Comparison of ENCODE assay signal across 10 cellular contexts in genomic region chr9:136266641-136267040, GRCh38. TPM values are rescaled to one million over a fixed set of nuclear protein-coding genes. Genes with fewer than 3 reads are reported as not detected.
DNase-seq lines count a peak whose midpoint lies in the region; ATAC-seq and TF ChIP-seq lines count a peak whose summit lies in the region.
"Not testable (repeated sequence)": the region's sequence is repeated elsewhere in the genome, so short reads cannot be mapped to it uniquely, and the experiment has no call there.
"Had no signal": no experiment of that assay in that cellular context is flagged by ENCODE, and none has a peak within 500 bp of the region (broad histone marks: within the 10 kb centered on the region; RNA-seq: fewer than 3 reads in every experiment).

No MANE protein-coding gene starts in this region.

- peak overlapping the region; percentile 82 for H2AK9ac ChIP-seq in IMR-90 (replicated peaks; ENCODE audit: low read depth, low read length, poor library complexity)

- not testable (repeated sequence) for H3K9me1 ChIP-seq in IMR-90 (ENCODE audit: insufficient read depth, low read length)

- H3F3A ChIP-seq in SU-DHL-6 (ENCODE audit: insufficient read depth): not testable (repeated sequence)
- H3F3A ChIP-seq in neural progenitor cell (ENCODE audit: low read depth): peaks cover 21% of the 10 kb centered on the region

- not testable (repeated sequence) for H3K18ac ChIP-seq in IMR-90 (ENCODE audit: low read depth, low read length)

- 0 out of 2 replicates have a peak overlapping the region, but pooled peaks have one; percentile 45 for H4K5ac ChIP-seq in IMR-90 (ENCODE audit: low read depth, low read length)

- H3K4ac ChIP-seq in IMR-90 (ENCODE audit: low read depth, low read length): not testable (repeated sequence)

- 0 out of 2 replicates have a peak overlapping the region, but pooled peaks have one; percentile 4 for H3K14ac ChIP-seq in IMR-90 (replicated peaks; ENCODE audit: low read depth, low read length)

- H4K8ac ChIP-seq in IMR-90 (ENCODE audit: low read depth in 2 of 2, low read length in 2 of 2): peak overlapping the region in 1 of 2 experiments; percentile 69; a peak in 3 of 4 replicates

- not testable (repeated sequence) for H4K91ac ChIP-seq in IMR-90 (ENCODE audit: insufficient read depth, low read depth, low read length)

- peak overlapping the region; percentile 82 for H3K4me3 ChIP-seq in CD4-positive, CD25-positive, alpha-beta regulatory T cell (ENCODE audit: low read depth, low read length)
- not testable (repeated sequence) for H3K4me3 ChIP-seq in IMR-90 (ENCODE audit: insufficient read depth, low read depth, low read length); SU-DHL-6 (ENCODE audit: insufficient read depth, low read length, poor library complexity, severe bottlenecking); neural progenitor cell
- H3K4me3 ChIP-seq in iPS-20b (ENCODE audit: low read length): peak overlapping the region; percentile 45; the same call in 1 of the 2 replicates

- H3K4me2 ChIP-seq in IMR-90 (ENCODE audit: low read depth, low read length): not testable (repeated sequence)
- H3K4me2 ChIP-seq in SU-DHL-6 (ENCODE audit: low read depth, low read length, poor library complexity, severe bottlenecking) (peak overlapping the region; percentile 62), neural progenitor cell (peak overlapping the region; percentile 76)

- H3K9me2 ChIP-seq in SU-DHL-6 (replicated peaks; ENCODE audit: insufficient read depth, low read length): not testable (repeated sequence)

- H3K27ac Mint-ChIP-seq in CD4-positive, CD25-positive, alpha-beta regulatory T cell: peak overlapping the region; percentile 66 to 89 (median 85)
- peak overlapping the region; percentile 82 for H3K27ac Mint-ChIP-seq in activated T-helper 1 cell treated with anti-CD3 and anti-CD28 coated beads, Interleukin-12 subunit alpha, Interleukin-12 subunit beta, Interleukin-2, Interleukin-4 antibody, amounts not matched to agents 30 ng/mL and 10 ng/mL and 1 ng/mL, durations not matched to agents 14 hours and 24 hours and 36 hours
- not testable (repeated sequence) for H3K27ac Mint-ChIP-seq in chondrocyte (ENCODE audit: unreplicated experiment); neural progenitor cell; type B pancreatic cell

- H3K4me1 ChIP-seq in CD4-positive, CD25-positive, alpha-beta regulatory T cell (ENCODE audit: control insufficient read depth, insufficient read depth, low read length, poor library complexity, severe bottlenecking): peaks cover 11% of the 10 kb centered on the region
- H3K4me1 ChIP-seq in IMR-90 (ENCODE audit: control insufficient read depth, insufficient read depth, low read length); iPS-20b (ENCODE audit: insufficient read depth, low read length): not testable (repeated sequence)
- H3K4me1 ChIP-seq in neural progenitor cell: peaks cover 23% of the 10 kb centered on the region

- not testable (repeated sequence) for TF ChIP-seq POLR2A in IMR-90 (IDR thresholded peaks at IDR 0.05; ENCODE audit: low read depth, low read length)

- H2AFZ ChIP-seq in IMR-90 (replicated peaks; ENCODE audit: low read length, poor library complexity) (peak overlapping the region; percentile 58), SU-DHL-6 (ENCODE audit: low read depth, low read length, severe bottlenecking) (peak overlapping the region; percentile 83)
- not testable (repeated sequence) for H2AFZ ChIP-seq in neural progenitor cell (replicated peaks)

- not testable (repeated sequence) for DNase-seq in CD4-positive, CD25-positive, alpha-beta regulatory T cell; IMR-90; activated T-helper 1 cell treated with anti-CD3 and anti-CD28 coated beads, Interleukin-12 subunit alpha, Interleukin-12 subunit beta, Interleukin-2, Interleukin-4 antibody, amounts not matched to agents 30 ng/mL and 10 ng/mL and 1 ng/mL, durations not matched to agents 14 hours and 24 hours and 36 hours (ENCODE audit: low spot score); chondrocyte (ENCODE audit: low spot score); neural progenitor cell (ENCODE audit: low spot score); type B pancreatic cell (ENCODE audit: extremely low spot score, unreplicated experiment)

- H3K27ac ChIP-seq in CD4-positive, CD25-positive, alpha-beta regulatory T cell (ENCODE audit: insufficient read depth, low read length, poor library complexity, severe bottlenecking); IMR-90 (ENCODE audit: insufficient read depth, low read length); SU-DHL-6 (ENCODE audit: low read depth, low read length); iPS-20b (ENCODE audit: low read length); neural progenitor cell: not testable (repeated sequence)

- not testable (repeated sequence) for BruUV-seq in IMR-90 (replicated peaks; lab: Mats Ljungman, UMichigan)

- H3K36me3 ChIP-seq in CD4-positive, CD25-positive, alpha-beta regulatory T cell (ENCODE audit: control insufficient read depth, insufficient read depth, low read length); IMR-90 (ENCODE audit: control insufficient read depth, insufficient read depth, low read length); SU-DHL-6 (ENCODE audit: low read length); iPS-20b (ENCODE audit: insufficient read depth, low read depth, low read length); neural progenitor cell: not testable (repeated sequence)

- TF ChIP-seq CTCF in IMR-90 (conservative IDR thresholded peaks at IDR 0.05; ENCODE audit: low read depth, low read length); SU-DHL-6 (IDR thresholded peaks at IDR 0.05; ENCODE audit: insufficient read depth, low read length, poor library complexity, severe bottlenecking); chondrocyte (IDR thresholded peaks at IDR 0.05); neural progenitor cell (IDR thresholded peaks at IDR 0.05); type B pancreatic cell (conservative IDR thresholded peaks at IDR 0.05): not testable (repeated sequence)

- WGBS in IMR-90 (ENCODE audit: extremely low coverage in 2 of 2, insufficient read length in 1 of 2), 2 experiments: 97% methylated on average over 12 of the region's 18 CpGs; no CpG with 5 or more reads in 1 of the 2 experiments

- peak overlapping the region; percentile 80 to 87 (median 84) for H3K4me3 Mint-ChIP-seq in CD4-positive, CD25-positive, alpha-beta regulatory T cell
- H3K4me3 Mint-ChIP-seq in activated T-helper 1 cell treated with anti-CD3 and anti-CD28 coated beads, Interleukin-12 subunit alpha, Interleukin-12 subunit beta, Interleukin-2, Interleukin-4 antibody, amounts not matched to agents 30 ng/mL and 10 ng/mL and 1 ng/mL, durations not matched to agents 14 hours and 24 hours and 36 hours: peak overlapping the region; percentile 83
- H3K4me3 Mint-ChIP-seq in chondrocyte (ENCODE audit: unreplicated experiment) (peak overlapping the region; percentile 8), neural progenitor cell (peak overlapping the region; percentile 77), type B pancreatic cell (peak overlapping the region; percentile 77)

- H3K23ac ChIP-seq in IMR-90 (ENCODE audit: low read depth, low read length): not testable (repeated sequence)

- in situ Hi-C loops in IMR-90 (cut with MboI; ENCODE audit: low sequenced_read_pairs): not testable (repeated sequence)

- POLR2A ChIA-PET in IMR-90 (lab: Charles Lee; ENCODE audit: unreplicated experiment): interaction anchor here (1.0 kb wide), 1 partner anchor 17 kb away, joined by 3 read pairs; no protein-coding TSS in a partner anchor

- H2BK5ac ChIP-seq in IMR-90 (ENCODE audit: low read depth, low read length, poor library complexity, severe bottlenecking): not testable (repeated sequence)

- not testable (repeated sequence) for H3K9me3 ChIP-seq in CD4-positive, CD25-positive, alpha-beta regulatory T cell (ENCODE audit: control insufficient read depth in 2 of 2, low read length in 2 of 2); IMR-90 (ENCODE audit: control insufficient read depth, insufficient read depth, low read length); SU-DHL-6 (ENCODE audit: insufficient read depth, low read length); iPS-20b (ENCODE audit: insufficient read depth, low read depth, low read length); neural progenitor cell (ENCODE audit: low read depth)

- H2BK15ac ChIP-seq in IMR-90 (ENCODE audit: low read depth, low read length): not testable (repeated sequence)

- not testable (repeated sequence) for H3K56ac ChIP-seq in IMR-90 (ENCODE audit: extremely low read depth, insufficient read depth, low read length)

- H3K27me3 Mint-ChIP-seq in CD4-positive, CD25-positive, alpha-beta regulatory T cell; activated T-helper 1 cell treated with anti-CD3 and anti-CD28 coated beads, Interleukin-12 subunit alpha, Interleukin-12 subunit beta, Interleukin-2, Interleukin-4 antibody, amounts not matched to agents 30 ng/mL and 10 ng/mL and 1 ng/mL, durations not matched to agents 14 hours and 24 hours and 36 hours (ENCODE audit: insufficient read depth): not testable (repeated sequence)
- H3K27me3 Mint-ChIP-seq in chondrocyte (ENCODE audit: low read depth) (peaks cover 20% of the 10 kb centered on the region), neural progenitor cell (ENCODE audit: insufficient read depth, low read depth) (peaks cover 13% of the 10 kb centered on the region), type B pancreatic cell (peaks cover 12% of the 10 kb centered on the region)

- H3K36me3 Mint-ChIP-seq in CD4-positive, CD25-positive, alpha-beta regulatory T cell; activated T-helper 1 cell treated with anti-CD3 and anti-CD28 coated beads, Interleukin-12 subunit alpha, Interleukin-12 subunit beta, Interleukin-2, Interleukin-4 antibody, amounts not matched to agents 30 ng/mL and 10 ng/mL and 1 ng/mL, durations not matched to agents 14 hours and 24 hours and 36 hours (ENCODE audit: low read depth); chondrocyte (ENCODE audit: low read depth); neural progenitor cell; type B pancreatic cell: not testable (repeated sequence)

- H2AK5ac ChIP-seq in IMR-90 (ENCODE audit: low read depth, low read length): not testable (repeated sequence)

- H3K9me3 Mint-ChIP-seq in CD4-positive, CD25-positive, alpha-beta regulatory T cell; activated T-helper 1 cell treated with anti-CD3 and anti-CD28 coated beads, Interleukin-12 subunit alpha, Interleukin-12 subunit beta, Interleukin-2, Interleukin-4 antibody, amounts not matched to agents 30 ng/mL and 10 ng/mL and 1 ng/mL, durations not matched to agents 14 hours and 24 hours and 36 hours; chondrocyte (ENCODE audit: low read depth); neural progenitor cell; type B pancreatic cell: not testable (repeated sequence)

- CTCF ChIA-PET in IMR-90 (lab: Yijun Ruan, JAX): interaction anchor here (0.5 to 0.6 kb wide), 2 partner anchors 424 to 553 kb away, joined by 3 read pairs; no protein-coding TSS in a partner anchor

- intact Hi-C loops in IMR-90 (cut with micrococcal nuclease): loop anchor here (5.0 kb wide), 1 partner anchor 664 kb away; no protein-coding TSS in a partner anchor
- intact Hi-C loops in activated T-helper 1 cell treated with anti-CD3 and anti-CD28 coated beads, Interleukin-12 subunit alpha, Interleukin-12 subunit beta, Interleukin-2, Interleukin-4 antibody, amounts not matched to agents 30 ng/mL and 10 ng/mL and 1 ng/mL, durations not matched to agents 14 hours and 24 hours and 36 hours (cut with micrococcal nuclease): loop anchor here (1.0 to 5.0 kb wide), 4 partner anchors 21 to 359 kb away; partner anchors contain the start of genes CAMSAP1, DNLZ and QSOX2

- not testable (repeated sequence) for H3K79me2 ChIP-seq in SU-DHL-6 (ENCODE audit: insufficient read depth, low read length); neural progenitor cell (ENCODE audit: low read depth)

- not testable (repeated sequence) for H2BK20ac ChIP-seq in IMR-90 (ENCODE audit: low read depth, low read length)

- H3K27me3 ChIP-seq in CD4-positive, CD25-positive, alpha-beta regulatory T cell (ENCODE audit: control insufficient read depth, insufficient read depth, low read length); SU-DHL-6 (ENCODE audit: low read length); iPS-20b (ENCODE audit: insufficient read depth, low read length); neural progenitor cell: not testable (repeated sequence)
- peaks cover 24% of the 10 kb centered on the region for H3K27me3 ChIP-seq in IMR-90 (ENCODE audit: control insufficient read depth, insufficient read depth, low read length)

- not testable (repeated sequence) for H3K9ac ChIP-seq in IMR-90 (ENCODE audit: low read depth, low read length); iPS-20b (ENCODE audit: low read depth, low read length); neural progenitor cell
- 0 out of 2 replicates have a peak overlapping the region, but pooled peaks have one; percentile 7 for H3K9ac ChIP-seq in SU-DHL-6 (ENCODE audit: low read length)

- TF ChIP-seq RAD21 in IMR-90 (IDR thresholded peaks at IDR 0.05; ENCODE audit: low read length): not testable (repeated sequence)

- peaks cover 0 to 12% (median 2%) of the 10 kb centered on the region in 4 donors for H3K4me1 Mint-ChIP-seq in CD4-positive, CD25-positive, alpha-beta regulatory T cell
- not testable (repeated sequence) for H3K4me1 Mint-ChIP-seq in activated T-helper 1 cell treated with anti-CD3 and anti-CD28 coated beads, Interleukin-12 subunit alpha, Interleukin-12 subunit beta, Interleukin-2, Interleukin-4 antibody, amounts not matched to agents 30 ng/mL and 10 ng/mL and 1 ng/mL, durations not matched to agents 14 hours and 24 hours and 36 hours (ENCODE audit: low read depth); chondrocyte (ENCODE audit: low read depth)
- H3K4me1 Mint-ChIP-seq in neural progenitor cell (peaks cover 35% of the 10 kb centered on the region), type B pancreatic cell (ENCODE audit: unreplicated experiment) (peaks cover 12% of the 10 kb centered on the region)

- not testable (repeated sequence) for H3K79me1 ChIP-seq in IMR-90 (ENCODE audit: low read depth in 1 of 2, low read length in 2 of 2)

- not testable (repeated sequence) for H4K20me1 ChIP-seq in IMR-90 (ENCODE audit: insufficient read depth, low read length); SU-DHL-6 (ENCODE audit: low read depth, low read length); neural progenitor cell (ENCODE audit: low read depth)

- dilution Hi-C loops in IMR-90 (cut with HindIII; ENCODE audit: low sequenced_read_pairs, unreplicated experiment): not testable (repeated sequence)

- ATAC-seq in CD4-positive, CD25-positive, alpha-beta regulatory T cell (ENCODE audit: low read depth in 2 of 2); IMR-90 (ENCODE audit: low read depth): not testable (repeated sequence)

- H2BK120ac ChIP-seq in IMR-90 (ENCODE audit: low read depth, low read length): not testable (repeated sequence)

RNA-seq across cellular contexts. Expression of gene QSOX2, which starts 21.0 kb away (rescaled TPM):
- 16.6 TPM for total RNA-seq in CD4-positive, CD25-positive, alpha-beta regulatory T cell
- under 1 TPM; 0.33 to 0.63 (median 0.41) TPM for polyA plus RNA-seq in CD4-positive, CD25-positive, alpha-beta regulatory T cell
- total RNA-seq in IMR-90 (2012; rRNA removed): 5.0 and 5.9 TPM in 2 replicates
- 12.7 and 12.9 TPM in 2 replicates for polyA plus RNA-seq in IMR-90 (2012; rRNA removed)
- 9.2 and 16.0 TPM in 2 replicates for polyA plus RNA-seq in IMR-90 (2012; cell fraction: cytosol; rRNA removed)
- 18.3 and 24.7 TPM in 2 replicates for polyA plus RNA-seq in IMR-90 (2012; cell fraction: nucleus; rRNA removed; ENCODE audit: low replicate concordance)
- 27.9 and 28.6 TPM in 2 replicates for total RNA-seq in activated T-helper 1 cell treated with anti-CD3 and anti-CD28 coated beads, Interleukin-12 subunit alpha, Interleukin-12 subunit beta, Interleukin-2, Interleukin-4 antibody, amounts not matched to agents 30 ng/mL and 10 ng/mL and 1 ng/mL, durations not matched to agents 14 hours and 24 hours and 36 hours
- 14.3 to 17.1 TPM (median 15.3 TPM) in 3 replicates for total RNA-seq in chondrocyte
- total RNA-seq in neural progenitor cell (ENCODE audit: low replicate concordance): 17.1 and 19.6 TPM in 2 replicates
- 15.6 and 23.6 TPM in 2 replicates for total RNA-seq in type B pancreatic cell (ENCODE audit: low replicate concordance)

RNA-seq across cellular contexts. Expression of gene CCDC187, which starts 37.3 kb away (rescaled TPM):
- not detected for total RNA-seq in CD4-positive, CD25-positive, alpha-beta regulatory T cell
- not detected for polyA plus RNA-seq in CD4-positive, CD25-positive, alpha-beta regulatory T cell
- total RNA-seq in IMR-90 (2012; rRNA removed) (not detected in 2 replicates), chondrocyte (not detected in 3 replicates), neural progenitor cell (ENCODE audit: low replicate concordance) (0.09 TPM in 1 of 2 replicates, not detected in the other), type B pancreatic cell (ENCODE audit: low replicate concordance) (0.69 and 0.70 TPM in 2 replicates)
- polyA plus RNA-seq in IMR-90 (2012; rRNA removed): not detected in 2 replicates
- not detected in 2 replicates for polyA plus RNA-seq in IMR-90 (2012; cell fraction: cytosol; rRNA removed)
- not detected in 2 replicates for polyA plus RNA-seq in IMR-90 (2012; cell fraction: nucleus; rRNA removed; ENCODE audit: low replicate concordance)
- not detected in 2 replicates for total RNA-seq in activated T-helper 1 cell treated with anti-CD3 and anti-CD28 coated beads, Interleukin-12 subunit alpha, Interleukin-12 subunit beta, Interleukin-2, Interleukin-4 antibody, amounts not matched to agents 30 ng/mL and 10 ng/mL and 1 ng/mL, durations not matched to agents 14 hours and 24 hours and 36 hours
- total RNA-seq: activated CD8-positive, alpha-beta memory T cell treated with anti-CD3 and anti-CD28 coated beads for 36 hours; bronchial epithelial cell had no signal

Comparison
In these comparisons a context has a peak if more than half of its experiments do, and no peak if none do; other contexts are left out.
1. H3K4me3 Mint-ChIP-seq: peak in every context shown above with its lines; median percentile 84 in CD4-positive, CD25-positive, alpha-beta regulatory T cell; 83 in activated T-helper 1 cell treated with anti-CD3 and anti-CD28 coated beads, Interleukin-12 subunit alpha, Interleukin-12 subunit beta, Interleukin-2, Interleukin-4 antibody, amounts not matched to agents 30 ng/mL and 10 ng/mL and 1 ng/mL, durations not matched to agents 14 hours and 24 hours and 36 hours; 77 in neural progenitor cell; 77 in type B pancreatic cell; 8 in chondrocyte.